Comparison of ENCODE assay signal across 29 cellular contexts in the genomic region with DNA sequence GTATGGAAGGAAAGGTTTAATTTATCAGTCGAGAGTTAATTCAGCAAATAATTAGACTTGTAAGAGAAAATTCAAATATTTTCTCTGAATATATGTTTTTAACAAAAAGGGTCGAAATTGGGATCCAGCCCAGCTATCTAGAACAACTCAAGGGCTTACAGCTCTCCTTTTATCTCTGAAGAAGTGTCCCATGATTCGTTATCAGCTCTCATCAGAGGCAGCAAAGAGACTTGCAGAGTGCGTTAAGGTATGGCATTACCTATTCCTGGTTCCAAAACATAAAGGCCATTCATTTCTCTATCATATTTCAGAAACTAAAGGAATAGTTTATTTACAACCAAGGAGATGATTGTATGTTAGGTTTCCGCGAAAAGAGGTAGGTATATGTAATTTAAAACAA.
"Had no signal": no experiment of that assay in that cellular context is flagged by ENCODE, and none has a peak within 500 bp of the region (broad histone marks: within the 10 kb centered on the region; RNA-seq: fewer than 3 reads in every experiment).

No MANE protein-coding gene starts in this region.

- H3K27me3 Mint-ChIP-seq: naive B cell; stimulated activated naive CD8-positive, alpha-beta T cell treated with anti-CD3 and anti-CD28 coated beads, Interleukin-15, Interleukin-2, amounts not matched to agents 100 ng/mL and 50 ng/mL, for 24 hours had no signal

- H3K4me3 ChIP-seq: left lung, lower lobe of right lung, pancreas, prostate gland, sigmoid colon, spleen, suprapubic skin, thoracic aorta, tibial artery, upper lobe of right lung had no signal

- H3K4me3 Mint-ChIP-seq: immature natural killer cell; mesothelial cell of epicardium; naive B cell; natural killer cell; nephron progenitor cell; stimulated activated effector memory CD8-positive, alpha-beta T cell treated with anti-CD3 and anti-CD28 coated beads, Interleukin-12 subunit alpha, Interleukin-12 subunit beta, amount 100 ng/mL, for 72 hours; stimulated activated naive CD8-positive, alpha-beta T cell treated with anti-CD3 and anti-CD28 coated beads, Interleukin-15, Interleukin-2, amounts not matched to agents 100 ng/mL and 50 ng/mL, for 24 hours had no signal

- H3K27ac Mint-ChIP-seq: immature natural killer cell; mesothelial cell of epicardium; natural killer cell; nephron progenitor cell; stimulated activated effector memory CD8-positive, alpha-beta T cell treated with anti-CD3 and anti-CD28 coated beads, Interleukin-12 subunit alpha, Interleukin-12 subunit beta, amount 100 ng/mL, for 72 hours; stimulated activated naive CD8-positive, alpha-beta T cell treated with anti-CD3 and anti-CD28 coated beads, Interleukin-15, Interleukin-2, amounts not matched to agents 100 ng/mL and 50 ng/mL, for 24 hours had no signal

- H3K27me3 ChIP-seq: left lung, pancreas, sigmoid colon, spleen, suprapubic skin, tibial artery, upper lobe of right lung had no signal

- H3K36me3 ChIP-seq: prostate gland had no signal

- H3K4me1 ChIP-seq: left lung, lower lobe of right lung, pancreas, prostate gland, sigmoid colon, suprapubic skin, upper lobe of right lung had no signal

- H3K4me1 Mint-ChIP-seq: immature natural killer cell; mesothelial cell of epicardium; natural killer cell; nephron progenitor cell; stimulated activated effector memory CD8-positive, alpha-beta T cell treated with anti-CD3 and anti-CD28 coated beads, Interleukin-12 subunit alpha, Interleukin-12 subunit beta, amount 100 ng/mL, for 72 hours had no signal

- H3K27ac ChIP-seq: left lung, lower lobe of right lung, pancreas, prostate gland, sigmoid colon, spleen, suprapubic skin, thoracic aorta, tibial artery, upper lobe of right lung had no signal

- H3K9me3 ChIP-seq: left lung, lower lobe of right lung, pancreas, prostate gland, sigmoid colon, spleen, suprapubic skin, thoracic aorta, tibial artery, upper lobe of right lung had no signal

- ATAC-seq: left colon; left lung; lower lobe of right lung; natural killer cell; pancreas; right cardiac atrium; stimulated activated effector memory CD8-positive, alpha-beta T cell treated with anti-CD3 and anti-CD28 coated beads, Interleukin-12 subunit alpha, Interleukin-12 subunit beta, amount 100 ng/mL, for 72 hours; upper lobe of right lung had no signal

- H3K9me3 Mint-ChIP-seq: immature natural killer cell; mesothelial cell of epicardium; naive B cell; natural killer cell; nephron progenitor cell; stimulated activated effector memory CD8-positive, alpha-beta T cell treated with anti-CD3 and anti-CD28 coated beads, Interleukin-12 subunit alpha, Interleukin-12 subunit beta, amount 100 ng/mL, for 72 hours; stimulated activated naive CD8-positive, alpha-beta T cell treated with anti-CD3 and anti-CD28 coated beads, Interleukin-15, Interleukin-2, amounts not matched to agents 100 ng/mL and 50 ng/mL, for 24 hours had no signal

- DNase-seq: hypothalamus; immature natural killer cell; kidney; left colon; left lung; lower lobe of right lung; mammary epithelial cell; mesenchymal stem cell; naive B cell; natural killer cell; nephron progenitor cell; pancreas; posterior cingulate gyrus; retina; right cardiac atrium; sigmoid colon; small intestine; spleen; stimulated activated CD4-positive, alpha-beta T cell treated with anti-CD3 and anti-CD28 coated beads, Interleukin-4, amount 100 ng/mL, for 24 hours; stimulated activated naive CD4-positive, alpha-beta T cell; tibial artery; trophoblast cell; upper lobe of right lung had no signal
